ENCODE assay signal across 14 cellular contexts in the genomic region with DNA sequence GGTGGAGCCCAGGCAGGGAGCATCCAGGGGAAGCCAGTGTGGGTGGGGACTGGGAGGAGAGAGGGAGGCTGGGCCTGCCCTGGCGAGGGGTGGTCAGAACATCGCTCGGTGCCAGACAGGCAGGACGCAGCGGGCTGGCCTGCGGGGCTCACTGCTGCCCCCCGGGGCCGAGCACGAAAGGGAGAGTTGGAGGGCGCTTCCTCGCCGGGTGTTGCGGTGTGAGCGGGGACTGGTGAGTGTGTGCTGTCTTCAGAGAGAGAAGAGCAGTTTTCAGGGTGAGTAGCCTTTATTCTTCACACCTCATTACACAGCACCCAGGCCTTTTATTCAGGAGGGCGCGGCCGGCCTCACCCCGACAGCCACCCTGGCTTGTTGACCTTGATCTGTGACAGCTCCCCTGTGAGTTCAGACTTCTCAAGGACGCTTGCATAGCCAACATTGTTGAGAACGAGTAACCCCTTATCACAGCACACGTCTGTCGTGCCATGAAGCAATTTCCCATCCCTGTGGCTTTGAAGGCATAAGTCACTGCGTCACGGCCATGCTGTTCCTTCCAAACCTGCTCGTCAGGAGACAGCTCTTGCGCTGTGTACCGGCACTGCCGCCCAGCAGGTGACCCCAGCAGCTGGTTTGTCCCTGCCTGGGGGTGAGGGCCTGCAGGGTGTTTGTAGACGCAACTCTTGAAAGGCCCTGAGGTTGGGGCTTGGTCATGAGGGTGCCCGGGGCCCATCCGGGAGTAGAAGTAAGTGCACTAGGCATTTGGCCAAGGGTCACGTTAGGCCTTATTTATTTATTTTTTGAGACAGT. TPM values are rescaled to one million over a fixed set of nuclear protein-coding genes. Genes with fewer than 3 reads are reported as not detected.
A peak's percentile ranks its signal among the peaks of the same experiment; 100 is the strongest.
DNase-seq lines count a peak whose midpoint lies in the region; ATAC-seq, FAIRE-seq and TF ChIP-seq lines count a peak whose summit lies in the region.
"Had no signal": no experiment of that assay in that cellular context is flagged by ENCODE, and none has a peak within 500 bp of the region (broad histone marks: within the 10 kb centered on the region; RNA-seq: fewer than 3 reads in every experiment).

No MANE protein-coding gene starts in this region.

- H2AFZ ChIP-seq in GM23248 = no peak overlapping the region

- H3K27ac ChIP-seq in GM23248 (no peak overlapping the region), RWPE2 (ENCODE audit: poor library complexity, severe bottlenecking) (no peak overlapping the region), vagina (no peak overlapping the region)
- H3K27ac ChIP-seq: VCaP had no signal

- H3K9ac ChIP-seq in GM23248 = no peak overlapping the region

- no peak overlapping the region for H3K4me2 ChIP-seq in GM23248 (ENCODE audit: unreplicated experiment)

- H3K9me3 ChIP-seq in GM23248 (ENCODE audit: low read depth) = no peaks in the 10 kb centered on the region
- H3K9me3 ChIP-seq in RWPE2 (ENCODE audit: severe bottlenecking) = no peaks in the 10 kb centered on the region
- H3K9me3 ChIP-seq in vagina = no peaks in the 10 kb centered on the region

- H3K27me3 ChIP-seq in GM23248 (replicated peaks; ENCODE audit: insufficient read depth) (peaks cover 14% of the 10 kb centered on the region; the same call in 1 of the 2 replicates), RWPE2 (ENCODE audit: insufficient read depth, poor library complexity, severe bottlenecking) (no peaks in the 10 kb centered on the region), vagina (no peaks in the 10 kb centered on the region)

- ATAC-seq in RWPE2 (ENCODE audit: low read depth) = no peak
- ATAC-seq: effector memory CD8-positive, alpha-beta T cell had no signal

- intact Hi-C loops in vagina (cut with DNase I) = no loop called here

- FAIRE-seq in GM12891 (lab: Jason Lieb, UNC) = no peak

- DNase-seq in GM23248 (peak; percentile 23), RWPE2 (ENCODE audit: low spot score) (peak; percentile 57), iPS-NIHi11 (ENCODE audit: low spot score) (peak; percentile 87), retina (peak; percentile 83), putamen (ENCODE audit: low spot score) (no peak), GM12891 (ENCODE audit: insufficient read length, low spot score) (no peak), vagina (ENCODE audit: extremely low spot score in 2 of 2) (no peak), RPMI8226 (no peak)
- DNase-seq: COR-L47; effector memory CD8-positive, alpha-beta T cell; natural killer cell; NCI-H2227 treated with DMSO at 0.1 percent for 48 hours; stimulated activated CD4-positive, alpha-beta T cell treated with anti-CD3 and anti-CD28 coated beads, Interleukin-12 subunit alpha, Interleukin-12 subunit beta, amount 100 ng/mL, for 4 hours had no signal

- TF ChIP-seq POLR2A in GM12891 (IDR thresholded peaks at IDR 0.05; ENCODE audit: low read depth, low read length) (no peak), vagina (IDR thresholded peaks at IDR 0.05) (no peak)

- H3K79me2 ChIP-seq in GM23248 (ENCODE audit: insufficient read depth) = no peaks in the 10 kb centered on the region

- H4K20me1 ChIP-seq in GM23248 (ENCODE audit: insufficient read depth) = no peaks in the 10 kb centered on the region

- H3K9me2 ChIP-seq in GM23248 (ENCODE audit: insufficient read depth) = no peaks in the 10 kb centered on the region

- H3K4me1 ChIP-seq in GM23248 (ENCODE audit: insufficient read depth) (no peaks in the 10 kb centered on the region), RWPE2 (ENCODE audit: insufficient read depth, poor library complexity, severe bottlenecking) (no peaks in the 10 kb centered on the region), vagina (no peaks in the 10 kb centered on the region)

- H3K36me3 ChIP-seq in GM23248 (ENCODE audit: low read depth) (no peaks in the 10 kb centered on the region), RWPE2 (ENCODE audit: low read depth) (no peaks in the 10 kb centered on the region), vagina (no peaks in the 10 kb centered on the region)

- H3K4me3 ChIP-seq in GM23248 (no peak overlapping the region), RWPE2 (ENCODE audit: severe bottlenecking) (no peak overlapping the region), vagina (no peak overlapping the region)

- 52 to 66% methylated on average over 23 to 28 of the region's 32 CpGs for WGBS in GM23248 (ENCODE audit: low coverage in 1 of 2, low lambda C conversion rate in 2 of 2, missing lambda C conversion rate in 2 of 2), 2 experiments

- in situ Hi-C loops in GM23248 (cut with MboI) = no loop called here

- TF ChIP-seq CTCF in RWPE2 (IDR thresholded peaks at IDR 0.05; ENCODE audit: poor library complexity, severe bottlenecking) = no peak
- TF ChIP-seq CTCF in vagina (IDR thresholded peaks at IDR 0.05) = no peak

- no peaks in the 10 kb centered on the region for H3F3A ChIP-seq in GM23248 (ENCODE audit: insufficient read depth)

TF ChIP-seq in GM12891, 5 proteins besides CTCF, POLR2A, EP300 and RAD21:
- TF ChIP-seq TAF1 (IDR thresholded peaks at IDR 0.05; ENCODE audit: low read depth, low read length) = no peak
- no peak for TF ChIP-seq POLR2AphosphoS5 (IDR thresholded peaks at IDR 0.05; ENCODE audit: low read depth, low read length)
- TF ChIP-seq POU2F2 (IDR thresholded peaks at IDR 0.05; ENCODE audit: low read depth, low read length) = no peak
- TF ChIP-seq SPI1 (IDR thresholded peaks at IDR 0.05; ENCODE audit: low read depth, low read length) = no peak
- TF ChIP-seq PAX5 (IDR thresholded peaks at IDR 0.05; ENCODE audit: insufficient read depth, low read length, severe bottlenecking) = no peak

RNA-seq across cellular contexts. Expression of a gene that starts 54.6 kb away (rescaled TPM):
- total RNA-seq in GM23248 (2014; rRNA removed; shearing (Covaris generic)) = 0.63 and 1.4 TPM in 2 replicates
- polyA plus RNA-seq in GM23248 (2016; fragmentation: Nextera tagmentation; extraction: Ambion mirVana) = 2.8 and 3.4 TPM in 2 replicates
- 0.82 TPM for polyA plus RNA-seq in GM12891 (2012; ENCODE audit: low read depth, missing spikeins)
- 17.9 TPM for total RNA-seq in vagina

Comparison
In these comparisons a context has a peak if more than half of its experiments do, and no peak if none do; other contexts are left out.
1. DNase-seq: peak in GM23248 (single experiment), RWPE2 (single experiment), iPS-NIHi11 (single experiment) and retina (single experiment); none in putamen (single experiment), GM12891 (single experiment), vagina (0 of 2) and RPMI8226 (single experiment).